ENCODE assay signal across 1 cellular context in genomic region chr1:40389871-40390560, GRCh38.
TF ChIP-seq lines count a peak whose summit lies in the region.

No MANE protein-coding gene starts in this region.

TF ChIP-seq in HepG2, 621 proteins besides CTCF, POLR2A, EP300 and RAD21 (continued from another document and continues in another):
- peak; percentile 60; the same call in 1 of the 2 replicates for TF ChIP-seq ZNF281 (CRISPR knock-in tag; IDR thresholded peaks at IDR 0.05; ENCODE audit: borderline replicate concordance)
- peak; percentile 37; the same call in 1 of the 2 replicates for TF ChIP-seq TFE3 (CRISPR knock-in tag; IDR thresholded peaks at IDR 0.05)
- TF ChIP-seq NAIF1 (CRISPR knock-in tag; IDR thresholded peaks at IDR 0.05; ENCODE audit: borderline replicate concordance), result no peak
- TF ChIP-seq MYC (CRISPR knock-in tag; IDR thresholded peaks at IDR 0.05; ENCODE audit: borderline replicate concordance), result no peak
- TF ChIP-seq NFE2 (CRISPR knock-in tag; IDR thresholded peaks at IDR 0.05), result no peak
- TF ChIP-seq POLR2G (IDR thresholded peaks at IDR 0.05; ENCODE audit: low read depth, low read length), result no peak
- no peak for TF ChIP-seq ZNF550 (CRISPR knock-in tag; IDR thresholded peaks at IDR 0.05; ENCODE audit: borderline replicate concordance)
- no peak for TF ChIP-seq PCBP2 (optimal IDR thresholded peaks at IDR 0.05; ENCODE audit: low read depth, low read length, poor library complexity, severe bottlenecking)
- TF ChIP-seq THAP11 (CRISPR knock-in tag; IDR thresholded peaks at IDR 0.05), result peak; percentile 61
- TF ChIP-seq KLF6 (CRISPR knock-in tag; IDR thresholded peaks at IDR 0.05), result peak; percentile 16; the same call in 1 of the 2 replicates
- no peak for TF ChIP-seq NR0B2 (CRISPR knock-in tag; IDR thresholded peaks at IDR 0.05)
- peak; percentile 87 for TF ChIP-seq PHF21A (CRISPR knock-in tag; IDR thresholded peaks at IDR 0.05)
- peak; percentile 97 for TF ChIP-seq HMG20B (CRISPR knock-in tag; conservative IDR thresholded peaks at IDR 0.05)
- no peak for TF ChIP-seq ZNF549 (CRISPR knock-in tag; IDR thresholded peaks at IDR 0.05)
- TF ChIP-seq HOMEZ (CRISPR knock-in tag; IDR thresholded peaks at IDR 0.05; ENCODE audit: low read depth), result peak; percentile 71; the same call in 1 of the 2 replicates
- peak; percentile 75 for TF ChIP-seq XRCC5 (optimal IDR thresholded peaks at IDR 0.05; ENCODE audit: low read length)
- no peak for TF ChIP-seq YY1 (IDR thresholded peaks at IDR 0.05; ENCODE audit: insufficient read depth, insufficient replicate concordance, low read depth, low read length)
- TF ChIP-seq ZNF674 (CRISPR knock-in tag; IDR thresholded peaks at IDR 0.05; ENCODE audit: low read depth), result no peak
- TF ChIP-seq SMAD9 (CRISPR knock-in tag; IDR thresholded peaks at IDR 0.05), result no peak
- no peak for TF ChIP-seq TP53 (CRISPR knock-in tag; conservative IDR thresholded peaks at IDR 0.05)
- no peak for TF ChIP-seq MTF1 (CRISPR knock-in tag; IDR thresholded peaks at IDR 0.05)
- no peak for TF ChIP-seq KDM3A (CRISPR knock-in tag; IDR thresholded peaks at IDR 0.05; ENCODE audit: low read depth)
- TF ChIP-seq DNMT1 (CRISPR knock-in tag; IDR thresholded peaks at IDR 0.05), result no peak
- TF ChIP-seq RNF219 (CRISPR knock-in tag; IDR thresholded peaks at IDR 0.05), result 0 out of 2 replicates have a peak, but pooled peaks have one; percentile 31
- peak; percentile 60 for TF ChIP-seq ZNF317 (CRISPR knock-in tag; IDR thresholded peaks at IDR 0.05)
- TF ChIP-seq ZNF841 (CRISPR knock-in tag; IDR thresholded peaks at IDR 0.05; ENCODE audit: borderline replicate concordance), result no peak
- TF ChIP-seq CHD2 (IDR thresholded peaks at IDR 0.05; ENCODE audit: low read depth, low read length), result no peak
- peak; percentile 66; the same call in 1 of the 2 replicates for TF ChIP-seq ZKSCAN8 (CRISPR knock-in tag; IDR thresholded peaks at IDR 0.05; ENCODE audit: borderline replicate concordance)
- TF ChIP-seq CBX1 (IDR thresholded peaks at IDR 0.05; ENCODE audit: low read depth), result no peak
- peak; percentile 54; the same call in 1 of the 2 replicates for TF ChIP-seq FOXK2 (IDR thresholded peaks at IDR 0.05)
- no peak for TF ChIP-seq ZNF747 (CRISPR knock-in tag; IDR thresholded peaks at IDR 0.05; ENCODE audit: borderline replicate concordance)
- no peak for TF ChIP-seq LBX2 (CRISPR knock-in tag; IDR thresholded peaks at IDR 0.05; ENCODE audit: borderline replicate concordance)
- TF ChIP-seq NPAS2 (CRISPR knock-in tag; IDR thresholded peaks at IDR 0.05; ENCODE audit: borderline replicate concordance), result no peak
- TF ChIP-seq ZNF724P (CRISPR knock-in tag; IDR thresholded peaks at IDR 0.05; ENCODE audit: borderline replicate concordance), result no peak
- no peak for TF ChIP-seq ONECUT2 (CRISPR knock-in tag; IDR thresholded peaks at IDR 0.05)
- TF ChIP-seq ZNF780A (CRISPR knock-in tag; IDR thresholded peaks at IDR 0.05), result no peak
- TF ChIP-seq AKNA (CRISPR knock-in tag; IDR thresholded peaks at IDR 0.05; ENCODE audit: borderline replicate concordance), result no peak
- no peak for TF ChIP-seq ZMAT5 (CRISPR knock-in tag; IDR thresholded peaks at IDR 0.05; ENCODE audit: borderline replicate concordance, low read depth)
- TF ChIP-seq PHF20 (CRISPR knock-in tag; IDR thresholded peaks at IDR 0.05), result no peak
- no peak for TF ChIP-seq ZMAT3 (CRISPR knock-in tag; conservative IDR thresholded peaks at IDR 0.05)
- no peak for TF ChIP-seq ZNF576 (CRISPR knock-in tag; IDR thresholded peaks at IDR 0.05)
- no peak for TF ChIP-seq NR3C1 (CRISPR knock-in tag; IDR thresholded peaks at IDR 0.05)
- 0 out of 2 replicates have a peak, but pooled peaks have one; percentile 18 for TF ChIP-seq ZNF574 (CRISPR knock-in tag; IDR thresholded peaks at IDR 0.05)
- no peak for TF ChIP-seq CENPT (CRISPR knock-in tag; IDR thresholded peaks at IDR 0.05; ENCODE audit: low read depth)
- TF ChIP-seq GFI1 (CRISPR knock-in tag; IDR thresholded peaks at IDR 0.05; ENCODE audit: borderline replicate concordance), result peak; percentile 99
- TF ChIP-seq MZF1 (CRISPR knock-in tag; IDR thresholded peaks at IDR 0.05; ENCODE audit: borderline replicate concordance), result no peak
- TF ChIP-seq ATAD3A (CRISPR knock-in tag; IDR thresholded peaks at IDR 0.05), result no peak
